ENCODE assay signal across 22 cellular contexts in the genomic region with DNA sequence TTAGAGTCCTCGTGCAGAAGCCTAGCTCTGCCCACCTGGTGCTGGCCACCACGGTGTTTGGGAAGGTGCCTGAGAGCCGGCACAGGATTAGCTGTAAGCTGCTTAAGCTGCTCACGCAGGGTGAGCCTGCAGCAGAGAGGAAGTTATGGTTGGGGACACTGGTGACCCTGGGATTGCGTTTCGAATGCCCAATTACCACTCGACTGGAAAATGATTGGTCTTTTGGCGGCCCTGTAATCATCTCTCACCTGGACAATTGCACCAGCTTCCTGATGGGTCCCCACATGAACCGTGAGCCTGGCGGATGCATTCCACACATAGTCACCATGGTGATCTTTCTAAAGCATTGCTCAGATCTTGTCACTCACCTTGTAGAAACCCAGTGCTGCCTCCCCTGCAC.
A peak's percentile ranks its signal among the peaks of the same experiment; 100 is the strongest.
DNase-seq lines count a peak whose midpoint lies in the region; ATAC-seq lines count a peak whose summit lies in the region.
"Had no signal": no experiment of that assay in that cellular context is flagged by ENCODE, and none has a peak within 500 bp of the region (broad histone marks: within the 10 kb centered on the region; RNA-seq: fewer than 3 reads in every experiment).

No MANE protein-coding gene starts in this region.

- no peak overlapping the region for H3K27ac Mint-ChIP-seq in naive thymus-derived CD4-positive, alpha-beta T cell
- H3K27ac Mint-ChIP-seq: activated naive CD4-positive, alpha-beta T cell treated with anti-CD3 and anti-CD28 coated beads for 36 hours; activated T-cell treated with anti-CD3 and anti-CD28 coated beads, Interleukin-2, amount 50 U/mL, for 24 hours had no signal

- no peak overlapping the region for H2BK12ac ChIP-seq in neuronal stem cell (ENCODE audit: low read length)

- H3K4ac ChIP-seq in neuronal stem cell (ENCODE audit: low read length), result no peak overlapping the region

- H3K4me3 ChIP-seq in neuronal stem cell (ENCODE audit: low read length in 2 of 2), result no peak overlapping the region
- H3K4me3 ChIP-seq in naive thymus-derived CD4-positive, alpha-beta T cell (ENCODE audit: low read length), result no peak overlapping the region
- H3K4me3 ChIP-seq: cardiac muscle cell, sigmoid colon had no signal

- H3K4me1 Mint-ChIP-seq in naive thymus-derived CD4-positive, alpha-beta T cell, result no peaks in the 10 kb centered on the region

- POLR2A ChIA-PET in naive thymus-derived CD4-positive, alpha-beta T cell (lab: Charles Lee), result no interaction called here

- in situ Hi-C loops in G401 (cut with HindIII; ENCODE audit: low sequenced_read_pairs), result no loop called here

- no peaks in the 10 kb centered on the region for H3K9me3 ChIP-seq in neuronal stem cell (replicated peaks in 1 of 2; ENCODE audit: control insufficient read depth in 2 of 2, insufficient read depth in 1 of 2, low read depth in 1 of 2, low read length in 2 of 2)
- no peaks in the 10 kb centered on the region for H3K9me3 ChIP-seq in naive thymus-derived CD4-positive, alpha-beta T cell (ENCODE audit: control insufficient read depth in 2 of 3, low read length in 3 of 3)
- H3K9me3 ChIP-seq: sigmoid colon had no signal

- peaks cover 0 to 2% (median 0%) of the 10 kb centered on the region in 3 experiments for H3K27me3 ChIP-seq in neuronal stem cell (ENCODE audit: control insufficient read depth in 3 of 3, insufficient read depth in 3 of 3, low read depth in 1 of 3, low read length in 3 of 3)
- H3K27me3 ChIP-seq in naive thymus-derived CD4-positive, alpha-beta T cell (ENCODE audit: control insufficient read depth in 2 of 2, insufficient read depth in 2 of 2, low read length in 2 of 2), result no peaks in the 10 kb centered on the region
- H3K27me3 ChIP-seq: cardiac muscle cell, sigmoid colon had no signal

- H3K18ac ChIP-seq in neuronal stem cell (ENCODE audit: low read length), result peak overlapping the region; percentile 90

- H3K27ac ChIP-seq in neuronal stem cell (replicated peaks; ENCODE audit: low read length), result no peak overlapping the region
- H3K27ac ChIP-seq in naive thymus-derived CD4-positive, alpha-beta T cell (ENCODE audit: low read depth, low read length), result no peak overlapping the region
- H3K27ac ChIP-seq: cardiac muscle cell, sigmoid colon had no signal

- H3K79me1 ChIP-seq in neuronal stem cell (ENCODE audit: low read depth, low read length), result no peaks in the 10 kb centered on the region

- intact Hi-C loops in naive thymus-derived CD4-positive, alpha-beta T cell (cut with micrococcal nuclease), result no loop called here

- no peak overlapping the region for H2AK5ac ChIP-seq in neuronal stem cell (ENCODE audit: low read depth, low read length)

- no peaks in the 10 kb centered on the region for H3K9me3 Mint-ChIP-seq in naive thymus-derived CD4-positive, alpha-beta T cell
- H3K9me3 Mint-ChIP-seq: activated naive CD4-positive, alpha-beta T cell treated with anti-CD3 and anti-CD28 coated beads for 36 hours; activated T-cell treated with anti-CD3 and anti-CD28 coated beads, Interleukin-2, amount 50 U/mL, for 24 hours; CD14-positive monocyte; naive B cell had no signal

- H2BK5ac ChIP-seq in neuronal stem cell (ENCODE audit: low read length), result no peak overlapping the region

- no CpG with 5 or more reads among the region's 10 CpGs for WGBS in neuronal stem cell (ENCODE audit: extremely low coverage in 2 of 2, insufficient read length in 2 of 2, insufficient replicate concordance in 1 of 2), 2 donors

- H3K4me1 ChIP-seq in neuronal stem cell (ENCODE audit: control insufficient read depth in 2 of 2, insufficient read depth in 1 of 2, low read depth in 1 of 2, low read length in 2 of 2), result peaks cover 8 to 10% of the 10 kb centered on the region in 2 donors
- H3K4me1 ChIP-seq in naive thymus-derived CD4-positive, alpha-beta T cell (ENCODE audit: control insufficient read depth in 2 of 2, insufficient read depth in 2 of 2, low read length in 2 of 2), result no peaks in the 10 kb centered on the region

- H2BK15ac ChIP-seq in neuronal stem cell (ENCODE audit: low read length), result no peak overlapping the region

- ATAC-seq in naive thymus-derived CD4-positive, alpha-beta T cell, result no peak
- no peak for ATAC-seq in GM18858 (IDR thresholded peaks at IDR 0.05; ENCODE audit: unreplicated experiment)

- peak; percentile 93 for DNase-seq in G401 (ENCODE audit: low spot score)
- peak; percentile 24 for DNase-seq in NCI-H2227 treated with DMSO at 0.1 percent for 48 hours (lab: John Stamatoyannopoulos, UW)
- peak; percentile 90 for DNase-seq in cerebellar cortex (ENCODE audit: low spot score)
- DNase-seq in neuronal stem cell (ENCODE audit: low spot score), result peak; percentile 30
- no peak for DNase-seq in naive thymus-derived CD4-positive, alpha-beta T cell
- DNase-seq in cortex of kidney (lab: John Stamatoyannopoulos, UW), result no peak
- DNase-seq: activated CD4-positive, CD25-positive, alpha-beta regulatory T cell treated with anti-CD3 and anti-CD28 coated beads, Interleukin-2, amount 50 U/mL, for 72 hours; activated CD8-positive, alpha-beta memory T cell treated with anti-CD3 and anti-CD28 coated beads for 24 hours; activated naive CD4-positive, alpha-beta T cell treated with anti-CD3 and anti-CD28 coated beads for 36 hours; activated T-cell treated with anti-CD3 and anti-CD28 coated beads, Interleukin-2, amount 50 U/mL, for 24 hours; amygdala; dermis blood vessel endothelial cell; GDM1; mesenchymal stem cell; naive B cell; NCI-H1092; NCI-H524 treated with DMSO at 0.1 percent for 48 hours; sigmoid colon; SW 1271 had no signal

- no peaks in the 10 kb centered on the region for H3K36me3 ChIP-seq in neuronal stem cell (replicated peaks in 1 of 2; ENCODE audit: control insufficient read depth in 2 of 2, insufficient read depth in 2 of 2, low read length in 2 of 2)
- no peaks in the 10 kb centered on the region for H3K36me3 ChIP-seq in naive thymus-derived CD4-positive, alpha-beta T cell (ENCODE audit: control insufficient read depth in 2 of 3, insufficient read depth in 3 of 3, low read length in 3 of 3)
- H3K36me3 ChIP-seq: cardiac muscle cell, sigmoid colon had no signal

- CTCF ChIA-PET in naive thymus-derived CD4-positive, alpha-beta T cell (lab: Charles Lee), result no interaction called here

- no peak overlapping the region for H3K14ac ChIP-seq in neuronal stem cell (ENCODE audit: low read length)

- no peaks in the 10 kb centered on the region for H3K36me3 Mint-ChIP-seq in naive thymus-derived CD4-positive, alpha-beta T cell
- H3K36me3 Mint-ChIP-seq: CD14-positive monocyte, naive B cell had no signal

- no peak overlapping the region for H4K8ac ChIP-seq in neuronal stem cell (ENCODE audit: low read depth, low read length)

- H3K4me2 ChIP-seq in neuronal stem cell (ENCODE audit: insufficient read depth, low read length, poor library complexity, severe bottlenecking), result no peak overlapping the region

- H2AFZ ChIP-seq in neuronal stem cell (ENCODE audit: low read length), result peak overlapping the region; percentile 77

- no peak overlapping the region for H3K4me3 Mint-ChIP-seq in naive thymus-derived CD4-positive, alpha-beta T cell
- H3K4me3 Mint-ChIP-seq: activated naive CD4-positive, alpha-beta T cell treated with anti-CD3 and anti-CD28 coated beads for 36 hours; activated T-cell treated with anti-CD3 and anti-CD28 coated beads, Interleukin-2, amount 50 U/mL, for 24 hours; CD14-positive monocyte had no signal

- H3K9ac ChIP-seq in neuronal stem cell (ENCODE audit: low read depth, low read length, poor library complexity), result no peak overlapping the region

- H2BK120ac ChIP-seq in neuronal stem cell (ENCODE audit: low read depth, low read length), result no peak overlapping the region

- peaks cover 0 to 8% (median 4%) of the 10 kb centered on the region in 5 donors for H3K27me3 Mint-ChIP-seq in naive thymus-derived CD4-positive, alpha-beta T cell

- no peak overlapping the region for H3K23ac ChIP-seq in neuronal stem cell (ENCODE audit: low read depth, low read length, poor library complexity)

- H4K91ac ChIP-seq in neuronal stem cell (ENCODE audit: low read depth, low read length, poor library complexity), result no peak overlapping the region

Comparison
In these comparisons a context has a peak if more than half of its experiments do, and no peak if none do; other contexts are left out.
1. DNase-seq: peak in G401 (single experiment), NCI-H2227 treated with DMSO at 0.1 percent for 48 hours (single experiment), cerebellar cortex (single experiment) and neuronal stem cell (single experiment); none in naive thymus-derived CD4-positive, alpha-beta T cell (0 of 9) and cortex of kidney (single experiment).